ENCODE assay signal across 1 cellular context in the genomic region with DNA sequence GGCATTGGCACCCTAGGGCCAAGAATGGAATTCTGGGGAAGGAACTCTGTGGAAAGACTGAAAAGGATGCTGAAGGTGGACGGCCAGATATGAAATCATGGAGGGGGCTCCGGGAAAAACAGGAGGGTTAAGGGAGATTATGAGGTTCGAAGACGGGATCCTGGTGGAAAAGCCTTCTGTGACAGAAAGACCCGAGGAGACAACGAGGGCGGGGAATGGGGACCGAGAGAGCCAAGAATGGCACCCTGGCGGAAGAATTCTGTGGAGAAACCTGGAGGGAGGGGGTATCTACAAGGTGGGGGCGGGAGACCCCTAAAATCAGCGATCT.
TF ChIP-seq lines count a peak whose summit lies in the region.

No MANE protein-coding gene starts in this region.

TF ChIP-seq in IMR-90, 13 proteins besides CTCF, POLR2A, EP300 and RAD21:
- TF ChIP-seq BHLHE40 (IDR thresholded peaks at IDR 0.05; ENCODE audit: low read depth, low read length) = no peak
- TF ChIP-seq CEBPB (IDR thresholded peaks at IDR 0.05; ENCODE audit: low read depth, low read length) = no peak
- TF ChIP-seq NFE2L2 (IDR thresholded peaks at IDR 0.05; ENCODE audit: low read depth, low read length) = no peak
- TF ChIP-seq, protein P1, sequence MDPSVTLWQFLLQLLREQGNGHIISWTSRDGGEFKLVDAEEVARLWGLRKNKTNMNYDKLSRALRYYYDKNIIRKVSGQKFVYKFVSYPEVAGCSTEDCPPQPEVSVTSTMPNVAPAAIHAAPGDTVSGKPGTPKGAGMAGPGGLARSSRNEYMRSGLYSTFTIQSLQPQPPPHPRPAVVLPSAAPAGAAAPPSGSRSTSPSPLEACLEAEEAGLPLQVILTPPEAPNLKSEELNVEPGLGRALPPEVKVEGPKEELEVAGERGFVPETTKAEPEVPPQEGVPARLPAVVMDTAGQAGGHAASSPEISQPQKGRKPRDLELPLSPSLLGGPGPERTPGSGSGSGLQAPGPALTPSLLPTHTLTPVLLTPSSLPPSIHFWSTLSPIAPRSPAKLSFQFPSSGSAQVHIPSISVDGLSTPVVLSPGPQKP (IDR thresholded peaks at IDR 0.05; ENCODE audit: borderline replicate concordance, low read depth, low read length) = no peak
- TF ChIP-seq MXI1 (IDR thresholded peaks at IDR 0.05; ENCODE audit: borderline replicate concordance, low read depth, low read length) = no peak
- no peak for TF ChIP-seq RCOR1 (IDR thresholded peaks at IDR 0.05; ENCODE audit: insufficient replicate concordance, low read length)
- no peak for TF ChIP-seq CHD1 (IDR thresholded peaks at IDR 0.05; ENCODE audit: low read depth, low read length)
- TF ChIP-seq, protein P2, sequence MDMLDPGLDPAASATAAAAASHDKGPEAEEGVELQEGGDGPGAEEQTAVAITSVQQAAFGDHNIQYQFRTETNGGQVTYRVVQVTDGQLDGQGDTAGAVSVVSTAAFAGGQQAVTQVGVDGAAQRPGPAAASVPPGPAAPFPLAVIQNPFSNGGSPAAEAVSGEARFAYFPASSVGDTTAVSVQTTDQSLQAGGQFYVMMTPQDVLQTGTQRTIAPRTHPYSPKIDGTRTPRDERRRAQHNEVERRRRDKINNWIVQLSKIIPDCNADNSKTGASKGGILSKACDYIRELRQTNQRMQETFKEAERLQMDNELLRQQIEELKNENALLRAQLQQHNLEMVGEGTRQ (IDR thresholded peaks at IDR 0.05; ENCODE audit: low read depth, low read length) = no peak
- no peak for TF ChIP-seq MAZ (IDR thresholded peaks at IDR 0.05; ENCODE audit: borderline replicate concordance, low read depth, low read length)
- TF ChIP-seq FOS (IDR thresholded peaks at IDR 0.05; ENCODE audit: low read depth, low read length) = no peak
- no peak for TF ChIP-seq MAFK (IDR thresholded peaks at IDR 0.05; ENCODE audit: low read depth, low read length)
- no peak for TF ChIP-seq RFX5 (IDR thresholded peaks at IDR 0.05; ENCODE audit: low read depth, low read length)
- no peak for TF ChIP-seq SMC3 (IDR thresholded peaks at IDR 0.05; ENCODE audit: low read depth, low read length)
